14 cellular contexts compared by ENCODE assay signal in the genomic region with DNA sequence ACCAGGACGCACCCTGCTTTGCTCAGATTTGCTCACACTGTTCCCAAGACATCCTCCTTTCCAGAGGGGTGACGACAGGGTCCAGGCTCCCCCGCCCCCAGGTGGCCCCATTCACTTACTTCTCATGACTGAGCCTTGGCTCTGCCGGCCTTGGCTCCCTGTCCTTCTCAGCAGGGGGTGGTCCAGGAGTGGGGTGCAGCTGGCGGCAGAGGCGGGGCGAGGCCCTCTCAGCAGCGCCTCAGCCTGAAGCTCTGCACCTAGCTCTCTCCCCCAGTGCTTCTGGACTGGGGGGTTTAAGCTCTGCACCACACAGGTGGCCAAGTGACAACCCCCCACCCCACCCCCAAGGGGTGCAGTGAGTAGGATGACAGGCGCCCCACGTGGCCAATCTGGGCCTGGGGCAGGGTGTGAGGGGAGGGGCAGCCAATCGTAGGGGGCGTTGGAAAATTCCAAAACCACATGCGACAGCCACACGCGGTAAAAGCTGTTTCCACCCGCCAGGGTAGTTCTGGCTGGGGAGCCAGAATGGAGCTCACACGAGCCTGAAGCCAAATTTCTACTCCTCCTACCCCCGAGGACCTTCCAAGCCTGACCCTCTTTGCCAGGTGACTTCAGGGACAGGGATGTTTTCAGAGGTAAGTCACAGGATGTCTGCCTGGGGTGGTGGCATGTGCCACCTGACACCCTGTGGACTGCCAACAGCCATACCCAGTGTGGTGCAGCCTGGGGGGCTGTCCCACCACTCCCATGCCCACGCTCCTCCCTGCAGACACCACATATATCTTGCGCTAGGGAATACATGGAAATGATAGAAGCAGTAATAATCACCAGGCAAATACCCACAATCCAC. TPM values are rescaled to one million over a fixed set of nuclear protein-coding genes. Genes with fewer than 3 reads are reported as not detected.
DNase-seq lines count a peak whose midpoint lies in the region; ATAC-seq and TF ChIP-seq lines count a peak whose summit lies in the region.
"Had no signal": no experiment of that assay in that cellular context is flagged by ENCODE, and none has a peak within 500 bp of the region (broad histone marks: within the 10 kb centered on the region; RNA-seq: fewer than 3 reads in every experiment).

No MANE protein-coding gene starts in this region.

- no peak for TF ChIP-seq CTCF in osteocyte (IDR thresholded peaks at IDR 0.05)

- H3K36me3 Mint-ChIP-seq in activated CD4-positive, alpha-beta T cell treated with anti-CD3 and anti-CD28 coated beads for 36 hours (ENCODE audit: low read depth), result no peaks in the 10 kb centered on the region
- no peaks in the 10 kb centered on the region for H3K36me3 Mint-ChIP-seq in osteocyte (ENCODE audit: unreplicated experiment)

- H3K4me1 Mint-ChIP-seq in activated CD4-positive, alpha-beta T cell treated with anti-CD3 and anti-CD28 coated beads for 36 hours, result peaks cover 79% of the 10 kb centered on the region
- H3K4me1 Mint-ChIP-seq in osteocyte (ENCODE audit: unreplicated experiment), result peaks cover 9% of the 10 kb centered on the region

- no peaks in the 10 kb centered on the region for H3K27me3 Mint-ChIP-seq in activated CD4-positive, alpha-beta T cell treated with anti-CD3 and anti-CD28 coated beads for 36 hours
- H3K27me3 Mint-ChIP-seq in osteocyte (ENCODE audit: unreplicated experiment), result peaks cover 20% of the 10 kb centered on the region

- CTCF ChIA-PET in HEK293T (lab: Yijun Ruan, JAX), result no interaction called here
- CTCF ChIA-PET in activated CD4-positive, alpha-beta T cell treated with anti-CD3 and anti-CD28 coated beads for 36 hours (lab: Charles Lee), result interaction anchor here (0.6 to 2.5 kb wide), 4 partner anchors 10 to 1655 kb away, joined by 3 to 10 read pairs (median 6); a partner anchor contains a TSS

- no peaks in the 10 kb centered on the region for H3K9me3 Mint-ChIP-seq in activated CD4-positive, alpha-beta T cell treated with anti-CD3 and anti-CD28 coated beads for 36 hours (ENCODE audit: low read depth)
- H3K9me3 Mint-ChIP-seq in osteocyte (ENCODE audit: unreplicated experiment), result no peaks in the 10 kb centered on the region

- ATAC-seq in activated CD4-positive, alpha-beta T cell treated with anti-CD3 and anti-CD28 coated beads for 36 hours, result no peak
- ATAC-seq: lower lobe of right lung had no signal

- DNase-seq in HEK293T (ENCODE audit: extremely low spot score), result no peak
- DNase-seq in activated CD4-positive, alpha-beta T cell treated with anti-CD3 and anti-CD28 coated beads for 36 hours, result peak; percentile 61
- DNase-seq in central memory CD4-positive, alpha-beta T cell, result peak; percentile 33
- DNase-seq in stimulated activated CD8-positive, alpha-beta memory T cell treated with anti-CD3 and anti-CD28 coated beads, Interleukin-15, amount 100 ng/mL, for 4 hours (ENCODE audit: low read depth in 2 of 2), result peak; percentile 26
- DNase-seq in NCI-H1048 (lab: John Stamatoyannopoulos, UW), result no peak
- no peak for DNase-seq in NCI-H226
- no peak for DNase-seq in osteocyte (ENCODE audit: extremely low spot score, unreplicated experiment)
- DNase-seq: IMR-90; lower lobe of right lung; NCI-H187 treated with DMSO at 0.1 percent for 48 hours; NK-92 treated with Interleukin-12 subunit alpha and Interleukin-12 subunit beta, amount 100 ng/mL, for 24 hours had no signal

- H3K4me3 Mint-ChIP-seq in activated CD4-positive, alpha-beta T cell treated with anti-CD3 and anti-CD28 coated beads for 36 hours, result peak overlapping the region; percentile 65
- H3K4me3 Mint-ChIP-seq in osteocyte (ENCODE audit: unreplicated experiment), result no peak overlapping the region

- peak overlapping the region; percentile 71 for H3K27ac Mint-ChIP-seq in activated CD4-positive, alpha-beta T cell treated with anti-CD3 and anti-CD28 coated beads for 36 hours
- H3K27ac Mint-ChIP-seq in osteocyte (ENCODE audit: unreplicated experiment), result no peak overlapping the region

- POLR2A ChIA-PET in HEK293T (lab: Yijun Ruan, JAX), result no interaction called here
- POLR2A ChIA-PET in activated CD4-positive, alpha-beta T cell treated with anti-CD3 and anti-CD28 coated beads for 36 hours (lab: Charles Lee), result interaction anchor here (0.7 kb wide), 1 partner anchor 775 kb away, joined by 3 read pairs; no protein-coding TSS in a partner anchor

- intact Hi-C loops in activated CD4-positive, alpha-beta T cell treated with anti-CD3 and anti-CD28 coated beads for 36 hours (cut with DNase I, micrococcal nuclease), result no loop called here

TF ChIP-seq in HEK293T, 16 proteins besides CTCF, POLR2A, EP300 and RAD21:
- TF ChIP-seq, protein P1, sequence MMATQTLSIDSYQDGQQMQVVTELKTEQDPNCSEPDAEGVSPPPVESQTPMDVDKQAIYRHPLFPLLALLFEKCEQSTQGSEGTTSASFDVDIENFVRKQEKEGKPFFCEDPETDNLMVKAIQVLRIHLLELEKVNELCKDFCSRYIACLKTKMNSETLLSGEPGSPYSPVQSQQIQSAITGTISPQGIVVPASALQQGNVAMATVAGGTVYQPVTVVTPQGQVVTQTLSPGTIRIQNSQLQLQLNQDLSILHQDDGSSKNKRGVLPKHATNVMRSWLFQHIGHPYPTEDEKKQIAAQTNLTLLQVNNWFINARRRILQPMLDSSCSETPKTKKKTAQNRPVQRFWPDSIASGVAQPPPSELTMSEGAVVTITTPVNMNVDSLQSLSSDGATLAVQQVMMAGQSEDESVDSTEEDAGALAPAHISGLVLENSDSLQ (IDR thresholded peaks at IDR 0.05), result peak; percentile 81
- TF ChIP-seq ARNT (IDR thresholded peaks at IDR 0.05) (no peak), SUZ12 (IDR thresholded peaks at IDR 0.05) (no peak), SP1 (IDR thresholded peaks at IDR 0.05) (no peak)

RNA-seq across cellular contexts. Expression of a gene that starts 5.6 kb away (rescaled TPM):
- total RNA-seq in activated CD4-positive, alpha-beta T cell treated with anti-CD3 and anti-CD28 coated beads for 36 hours, result 1 to 10 TPM; 3.8 to 3.9 TPM
- not detected in 2 replicates for total RNA-seq in osteocyte
- total RNA-seq: ascending aorta, glomerular endothelial cell, IMR-90 had no signal

RNA-seq across cellular contexts. Expression of a gene that starts 13.6 kb away (rescaled TPM):
- total RNA-seq in activated CD4-positive, alpha-beta T cell treated with anti-CD3 and anti-CD28 coated beads for 36 hours, result 1 to 10 TPM; 2.1 to 2.4 TPM
- not detected in 2 replicates for total RNA-seq in osteocyte
- total RNA-seq: ascending aorta, glomerular endothelial cell, IMR-90 had no signal

RNA-seq across cellular contexts. Expression of a gene that starts 20.8 kb away (rescaled TPM):
- total RNA-seq in activated CD4-positive, alpha-beta T cell treated with anti-CD3 and anti-CD28 coated beads for 36 hours, result under 1 TPM; 0.09 to 0.18 TPM
- not detected in 2 replicates for total RNA-seq in osteocyte
- total RNA-seq: ascending aorta, glomerular endothelial cell, IMR-90 had no signal

RNA-seq across cellular contexts. Expression of a gene that starts 27.5 kb away (rescaled TPM):
- not detected for total RNA-seq in activated CD4-positive, alpha-beta T cell treated with anti-CD3 and anti-CD28 coated beads for 36 hours
- not detected in 2 replicates for total RNA-seq in osteocyte
- total RNA-seq: ascending aorta, glomerular endothelial cell, IMR-90, lower lobe of right lung, omental fat pad had no signal

RNA-seq across cellular contexts. Expression of a gene that starts 35.7 kb away (rescaled TPM):
- total RNA-seq in activated CD4-positive, alpha-beta T cell treated with anti-CD3 and anti-CD28 coated beads for 36 hours, result 10 to 100 TPM; 18.4 to 19.9 TPM
- 3.0 and 3.6 TPM in 2 replicates for total RNA-seq in osteocyte

Comparison
In these comparisons a context has a peak if more than half of its experiments do, and no peak if none do; other contexts are left out.
1. DNase-seq: peak in activated CD4-positive, alpha-beta T cell treated with anti-CD3 and anti-CD28 coated beads for 36 hours (single experiment), central memory CD4-positive, alpha-beta T cell (single experiment) and stimulated activated CD8-positive, alpha-beta memory T cell treated with anti-CD3 and anti-CD28 coated beads, Interleukin-15, amount 100 ng/mL, for 4 hours (2 of 2); none in HEK293T (single experiment), NCI-H1048 (single experiment), NCI-H226 (single experiment) and osteocyte (single experiment).